In the genomic region with DNA sequence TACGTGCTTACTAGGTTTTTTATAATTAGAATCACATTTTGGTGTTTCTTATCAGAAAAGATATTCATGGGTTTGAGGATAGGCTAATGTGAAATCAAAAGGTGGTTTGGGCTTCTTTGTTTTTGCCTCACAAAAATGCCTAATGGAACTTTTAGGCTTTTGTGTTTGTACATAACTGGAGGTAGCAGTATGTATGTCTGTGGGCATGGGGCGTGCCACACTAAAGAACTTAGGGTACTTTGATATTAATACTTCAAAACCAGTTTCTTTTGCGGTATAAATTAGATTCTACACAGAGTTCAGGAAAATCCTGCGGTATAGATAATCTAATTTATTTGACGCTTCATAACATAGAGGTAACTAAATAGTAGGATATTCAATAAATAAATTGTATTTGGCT, we compare ENCODE assay signal across 8 cellular contexts. TPM values are rescaled to one million over a fixed set of nuclear protein-coding genes. Genes with fewer than 3 reads are reported as not detected.
A peak's percentile ranks its signal among the peaks of the same experiment; 100 is the strongest.
DNase-seq lines count a peak whose midpoint lies in the region; FAIRE-seq and TF ChIP-seq lines count a peak whose summit lies in the region.

No MANE protein-coding gene starts in this region.

- DNase-seq in BE2C (no peak), NB4 (ENCODE audit: low read depth) (peak; percentile 33), NCI-H1930 (lab: John Stamatoyannopoulos, UW) (no peak), NCI-H2081 (lab: John Stamatoyannopoulos, UW) (no peak), HTR-8/SVneo (ENCODE audit: insufficient read length, low spot score) (no peak)
- no peak for DNase-seq in stimulated activated CD4-positive, alpha-beta T cell treated with anti-CD3 and anti-CD28 coated beads, Interleukin-4, amount 100 ng/mL, for 4 hours

- H3K4me1 ChIP-seq in BE2C, result peaks cover 7% of the 10 kb centered on the region

- H3K4me3 Mint-ChIP-seq in dendritic cell treated with granulocyte-macrophage colony-stimulating factor and Interleukin-4, amounts not matched to agents 40 ng/mL and 50 ng/mL, for 4 days, result peak overlapping the region; percentile 93
- H3K4me3 Mint-ChIP-seq in nephron, result peak overlapping the region; percentile 83 to 98 (median 93)

- FAIRE-seq in HTR-8/SVneo (lab: Jason Lieb, UNC), result no peak

- H3K27ac Mint-ChIP-seq in dendritic cell treated with granulocyte-macrophage colony-stimulating factor and Interleukin-4, amounts not matched to agents 40 ng/mL and 50 ng/mL, for 4 days, result peak overlapping the region; percentile 97
- peak overlapping the region; percentile 99 for H3K27ac Mint-ChIP-seq in nephron

- no peak for TF ChIP-seq POLR2A in NB4 (IDR thresholded peaks at IDR 0.05; ENCODE audit: extremely low read depth, insufficient read length)

- TF ChIP-seq CTCF in BE2C (IDR thresholded peaks at IDR 0.05; ENCODE audit: low read depth, low read length) (no peak), NB4 (IDR thresholded peaks at IDR 0.05; ENCODE audit: low read depth, low read length) (no peak), nephron (IDR thresholded peaks at IDR 0.05; ENCODE audit: unreplicated experiment in 3 of 3) (no peak)

- H3K9me3 ChIP-seq in BE2C, result no peaks in the 10 kb centered on the region

- no peaks in the 10 kb centered on the region for H3K27me3 ChIP-seq in BE2C

- H3K4me3 ChIP-seq in BE2C (ENCODE audit: low read depth, low read length), result peak overlapping the region; percentile 72
- H3K4me3 ChIP-seq in NB4 (ENCODE audit: low read depth, low read length), result peak overlapping the region; percentile 82

- peaks cover 43% of the 10 kb centered on the region for H3K4me1 Mint-ChIP-seq in dendritic cell treated with granulocyte-macrophage colony-stimulating factor and Interleukin-4, amounts not matched to agents 40 ng/mL and 50 ng/mL, for 4 days (ENCODE audit: low read depth)
- peaks cover 37% of the 10 kb centered on the region for H3K4me1 Mint-ChIP-seq in nephron

- intact Hi-C loops in dendritic cell treated with granulocyte-macrophage colony-stimulating factor and Interleukin-4, amounts not matched to agents 40 ng/mL and 50 ng/mL, for 4 days (cut with micrococcal nuclease), result loop anchor here (5.0 kb wide), 5 partner anchors 36 to 381 kb away; no protein-coding TSS in a partner anchor

- H3K36me3 ChIP-seq in BE2C, result no peaks in the 10 kb centered on the region

- H3K9me3 Mint-ChIP-seq in dendritic cell treated with granulocyte-macrophage colony-stimulating factor and Interleukin-4, amounts not matched to agents 40 ng/mL and 50 ng/mL, for 4 days, result no peaks in the 10 kb centered on the region
- H3K9me3 Mint-ChIP-seq in nephron, result no peaks in the 10 kb centered on the region

- H3K27me3 Mint-ChIP-seq in dendritic cell treated with granulocyte-macrophage colony-stimulating factor and Interleukin-4, amounts not matched to agents 40 ng/mL and 50 ng/mL, for 4 days, result no peaks in the 10 kb centered on the region
- no peaks in the 10 kb centered on the region for H3K27me3 Mint-ChIP-seq in nephron (ENCODE audit: low read depth)

- peaks cover 51% of the 10 kb centered on the region for H3K36me3 Mint-ChIP-seq in dendritic cell treated with granulocyte-macrophage colony-stimulating factor and Interleukin-4, amounts not matched to agents 40 ng/mL and 50 ng/mL, for 4 days (ENCODE audit: low read depth)
- no peaks in the 10 kb centered on the region for H3K36me3 Mint-ChIP-seq in nephron (ENCODE audit: low read depth)

RNA-seq across cellular contexts. Expression of a gene that starts 1.9 kb away (rescaled TPM):
- 5.5 TPM for polyA plus RNA-seq in BE2C (2012; ENCODE audit: insufficient read depth, insufficient read length, low read depth)
